In genomic region chr6:21151178-21151956, GRCh38 we compare ENCODE assay signal across 18 cellular contexts.
DNase-seq lines count a peak whose midpoint lies in the region; ATAC-seq, FAIRE-seq and TF ChIP-seq lines count a peak whose summit lies in the region.
"Had no signal": no experiment of that assay in that cellular context is flagged by ENCODE, and none has a peak within 500 bp of the region (broad histone marks: within the 10 kb centered on the region; RNA-seq: fewer than 3 reads in every experiment).

No MANE protein-coding gene starts in this region.

- DNase-seq in GM18507 (ENCODE audit: extremely low spot score, insufficient read length, low read depth), result no peak
- DNase-seq in mucosa of gallbladder (ENCODE audit: low spot score), result peak; percentile 12
- no peak for DNase-seq in progenitor cell of endocrine pancreas (ENCODE audit: low spot score, unreplicated experiment)
- no peak for DNase-seq in amniotic stem cell (lab: John Stamatoyannopoulos, UW)
- no peak for DNase-seq in vagina (ENCODE audit: extremely low spot score in 2 of 2)
- no peak for DNase-seq in T-helper 9 cell
- DNase-seq: AML-193, DND-41, NCI-H2081, NCI-H446 had no signal

- H3K4me3 ChIP-seq in iPS-18a (ENCODE audit: low read length), result no peak overlapping the region
- no peak overlapping the region for H3K4me3 ChIP-seq in vagina
- H3K4me3 ChIP-seq: GM23338, K562 had no signal

- peaks cover 8% of the 10 kb centered on the region for H3K4me1 ChIP-seq in iPS-18a (ENCODE audit: control insufficient read depth, low read depth, low read length)
- H3K4me1 ChIP-seq in vagina, result peaks cover 8% of the 10 kb centered on the region

- peak overlapping the region; percentile 2 for H3K27ac ChIP-seq in iPS-18a (ENCODE audit: low read length)
- H3K27ac ChIP-seq in vagina, result no peak overlapping the region
- H3K27ac ChIP-seq: 22Rv1, C4-2B had no signal

- H3K36me3 ChIP-seq in iPS-18a (ENCODE audit: control insufficient read depth, low read depth, low read length) (no peaks in the 10 kb centered on the region), vagina (no peaks in the 10 kb centered on the region)

- peaks cover under 1% of the 10 kb centered on the region for H3K9me3 Mint-ChIP-seq in progenitor cell of endocrine pancreas (ENCODE audit: low read depth)
- H3K9me3 Mint-ChIP-seq: GM23338 had no signal

- peak; percentile 12 for FAIRE-seq in GM18507 (lab: Jason Lieb, UNC)
- FAIRE-seq: K562 had no signal

- no peak for ATAC-seq in HG03469 (IDR thresholded peaks at IDR 0.05; ENCODE audit: unreplicated experiment)
- ATAC-seq: GM23338, HCT116, K562, Panc1 had no signal

- TF ChIP-seq POLR2A in vagina (IDR thresholded peaks at IDR 0.05), result no peak

- H3K27ac Mint-ChIP-seq in progenitor cell of endocrine pancreas, result peak overlapping the region; percentile 87
- H3K27ac Mint-ChIP-seq: GM23338 had no signal

- no peak for TF ChIP-seq CTCF in progenitor cell of endocrine pancreas (IDR thresholded peaks at IDR 0.05; ENCODE audit: unreplicated experiment)
- TF ChIP-seq CTCF in vagina (IDR thresholded peaks at IDR 0.05), result no peak

- no peaks in the 10 kb centered on the region for H3K36me3 Mint-ChIP-seq in progenitor cell of endocrine pancreas (ENCODE audit: insufficient read depth)

- no peak overlapping the region for H3K9ac ChIP-seq in iPS-18a (ENCODE audit: low read length)

- intact Hi-C loops in vagina (cut with DNase I), result no loop called here

- no peaks in the 10 kb centered on the region for H3K9me3 ChIP-seq in iPS-18a (ENCODE audit: control insufficient read depth, low read depth, low read length)
- no peaks in the 10 kb centered on the region for H3K9me3 ChIP-seq in vagina

- H3K27me3 ChIP-seq in iPS-18a (ENCODE audit: control insufficient read depth, insufficient read depth, low read length) (no peaks in the 10 kb centered on the region), vagina (no peaks in the 10 kb centered on the region)

- no peaks in the 10 kb centered on the region for H3K27me3 Mint-ChIP-seq in progenitor cell of endocrine pancreas

- peaks cover 39% of the 10 kb centered on the region for H3K4me1 Mint-ChIP-seq in progenitor cell of endocrine pancreas (ENCODE audit: low read depth)

- H3K4me3 Mint-ChIP-seq in progenitor cell of endocrine pancreas (ENCODE audit: low read depth), result peak overlapping the region; percentile 34
- H3K4me3 Mint-ChIP-seq: GM23338 had no signal
